8 cellular contexts compared by ENCODE assay signal in the genomic region with DNA sequence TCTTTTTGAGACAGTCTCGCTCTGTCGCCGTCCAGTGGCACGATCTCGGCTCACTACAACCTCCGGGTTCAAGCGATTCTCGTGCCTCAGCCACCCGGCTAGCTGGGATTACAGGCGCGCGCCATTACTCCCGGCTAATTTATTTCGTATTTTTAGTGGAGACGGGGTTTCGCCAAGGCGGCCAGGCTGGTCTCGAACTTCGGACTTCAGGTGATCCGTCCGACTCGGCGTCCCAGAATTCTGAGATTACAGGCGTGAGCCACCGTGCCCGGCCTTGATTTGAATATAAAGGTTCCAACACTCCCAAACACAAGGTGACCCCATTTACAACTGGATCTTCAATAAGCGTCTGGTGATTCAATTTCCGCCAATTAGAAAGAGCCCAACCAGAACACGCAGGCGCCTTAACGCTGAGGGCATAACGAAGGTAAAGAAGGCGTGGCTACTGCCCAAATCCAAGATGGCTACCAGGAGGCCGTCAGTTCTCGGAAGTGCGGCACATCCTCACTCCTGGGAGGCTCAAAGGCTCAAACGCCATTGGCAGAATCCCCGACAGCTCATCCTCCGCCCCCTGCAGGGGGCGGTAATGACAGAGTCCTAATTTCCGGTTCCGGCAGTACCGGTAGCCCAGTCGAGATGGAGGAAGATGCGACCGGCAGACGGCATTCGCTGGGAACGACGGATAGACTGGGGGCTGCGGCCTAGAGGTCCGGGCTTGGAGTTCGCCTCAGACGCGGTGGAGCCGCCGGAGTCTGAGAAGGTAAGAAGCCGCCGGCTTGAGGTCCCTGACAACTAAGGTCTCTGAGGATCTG. TPM values are rescaled to one million over a fixed set of nuclear protein-coding genes. Genes with fewer than 3 reads are reported as not detected.
DNase-seq lines count a peak whose midpoint lies in the region; ATAC-seq and TF ChIP-seq lines count a peak whose summit lies in the region.

A gene with protein sequence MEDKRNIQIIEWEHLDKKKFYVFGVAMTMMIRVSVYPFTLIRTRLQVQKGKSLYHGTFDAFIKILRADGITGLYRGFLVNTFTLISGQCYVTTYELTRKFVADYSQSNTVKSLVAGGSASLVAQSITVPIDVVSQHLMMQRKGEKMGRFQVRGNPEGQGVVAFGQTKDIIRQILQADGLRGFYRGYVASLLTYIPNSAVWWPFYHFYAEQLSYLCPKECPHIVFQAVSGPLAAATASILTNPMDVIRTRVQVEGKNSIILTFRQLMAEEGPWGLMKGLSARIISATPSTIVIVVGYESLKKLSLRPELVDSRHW (plus strand): TSS at position 617 of the 812 bp plus-strand sequence. CDS start 5,744 bp downstream, outside the sequence.

- peaks cover 20% of the 10 kb centered on the region for H3K9me3 Mint-ChIP-seq in Caco-2 (ENCODE audit: unreplicated experiment)

- CTCF ChIA-PET in Caco-2 (lab: Charles Lee): interaction anchor here (0.5 to 1.8 kb wide), 11 partner anchors 18 to 307 kb away, joined by 3 to 15 read pairs (median 3); a partner anchor contains a TSS

- TF ChIP-seq CTCF in Caco-2 (IDR thresholded peaks at IDR 0.05; ENCODE audit: insufficient read depth in 1 of 2, low read depth in 1 of 2, low read length in 1 of 2, severe bottlenecking in 1 of 2, unreplicated experiment in 1 of 2): peak; percentile 51 to 69

- no peaks in the 10 kb centered on the region for H3K27me3 ChIP-seq in Caco-2 (replicated peaks; ENCODE audit: control insufficient read depth, insufficient read depth, low read length)
- H3K27me3 ChIP-seq in effector memory CD4-positive, alpha-beta T cell (replicated peaks; ENCODE audit: control insufficient read depth, insufficient read depth, low read length, poor library complexity, severe bottlenecking): no peaks in the 10 kb centered on the region

- H3K27me3 Mint-ChIP-seq in Caco-2 (ENCODE audit: insufficient read depth, unreplicated experiment): no peaks in the 10 kb centered on the region

- DNase-seq in Caco-2 (peak; percentile 97), HT1080 (ENCODE audit: low read depth) (peak; percentile 99), NOMO-1 treated with DMSO at 0.1 percent for 48 hours (lab: John Stamatoyannopoulos, UW; ENCODE audit: unreplicated experiment) (peak; percentile 98), lung microvascular endothelial cell (ENCODE audit: low read depth in 2 of 2) (peak; percentile 99 to 100)
- peak; percentile 93 to 94 for DNase-seq in activated CD8-positive, alpha-beta memory T cell treated with anti-CD3 and anti-CD28 coated beads for 4 hours (ENCODE audit: low read depth in 2 of 2)
- peak; percentile 95 to 98 (median 96) for DNase-seq in effector memory CD4-positive, alpha-beta T cell
- peak; percentile 92 to 96 (median 93) for DNase-seq in stimulated activated CD4-positive, alpha-beta T cell treated with anti-CD3 and anti-CD28 coated beads, TNF-alpha, amount 100 ng/mL, for 48 hours (ENCODE audit: low read depth in 3 of 3)

- H3K4me3 Mint-ChIP-seq in Caco-2 (ENCODE audit: unreplicated experiment): peak within 1 kb of the TSS; percentile 92

- intact Hi-C loops in Caco-2 (cut with micrococcal nuclease; ENCODE audit: unreplicated experiment): loop anchor here (1.0 to 2.0 kb wide), 3 partner anchors 9 to 47 kb away; a partner anchor contains a TSS

- POLR2A ChIA-PET in Caco-2 (lab: Charles Lee): interaction anchor here (0.7 to 2.4 kb wide), 7 partner anchors 9 to 208 kb away, joined by 3 to 26 read pairs (median 3); a partner anchor contains a TSS

- peaks cover 4% of the 10 kb centered on the region for H3K9me3 ChIP-seq in Caco-2
- H3K9me3 ChIP-seq in effector memory CD4-positive, alpha-beta T cell (ENCODE audit: control insufficient read depth, low read length): no peaks in the 10 kb centered on the region

- H3K4me1 ChIP-seq in Caco-2: peaks cover 9% of the 10 kb centered on the region; the same call in 1 of the 2 replicates
- H3K4me1 ChIP-seq in effector memory CD4-positive, alpha-beta T cell (ENCODE audit: control insufficient read depth, insufficient read depth, low read length, poor library complexity, severe bottlenecking): peaks cover 21% of the 10 kb centered on the region

- H3K4me1 Mint-ChIP-seq in Caco-2 (ENCODE audit: low read depth, unreplicated experiment): peaks cover 16% of the 10 kb centered on the region

- peak within 1 kb of the TSS; percentile 85 for H3K4me3 ChIP-seq in Caco-2 (ENCODE audit: low read depth, low read length)
- H3K4me3 ChIP-seq in effector memory CD4-positive, alpha-beta T cell (ENCODE audit: insufficient read depth, low read depth, low read length, poor library complexity, severe bottlenecking): peak within 1 kb of the TSS; percentile 94

- BruUV-seq in Caco-2 (replicated peaks; lab: Mats Ljungman, UMichigan): no TSS peak

- H3K36me3 ChIP-seq in Caco-2 (ENCODE audit: control insufficient read depth, insufficient read depth, low read length): no peaks in the 10 kb centered on the region; the same call in 1 of the 2 replicates
- no peaks in the 10 kb centered on the region for H3K36me3 ChIP-seq in effector memory CD4-positive, alpha-beta T cell (ENCODE audit: control insufficient read depth, insufficient read depth, low read length)

- H3K27ac Mint-ChIP-seq in Caco-2 (ENCODE audit: unreplicated experiment): peak within 1 kb of the TSS; percentile 82

- ATAC-seq in GM21360 (IDR thresholded peaks at IDR 0.05; ENCODE audit: unreplicated experiment): peak; percentile 95

- peaks cover 57% of the 10 kb centered on the region for H3K36me3 Mint-ChIP-seq in Caco-2 (ENCODE audit: insufficient read depth, unreplicated experiment)

- H3K27ac ChIP-seq in effector memory CD4-positive, alpha-beta T cell (ENCODE audit: insufficient read depth, low read length, poor library complexity, severe bottlenecking): peak within 1 kb of the TSS; percentile 82

RNA-seq across cellular contexts. Expression of the gene that starts here (rescaled TPM):
- total RNA-seq in Caco-2 (2022) (29.3 and 31.1 TPM in 2 replicates), lung microvascular endothelial cell (7.0 and 9.3 TPM in 2 replicates)
- 21.4 and 28.6 TPM in 2 replicates for total RNA-seq in HT1080 (2014; rRNA removed; shearing (Covaris generic))
- polyA plus RNA-seq in HT1080 (2015; cell fraction: cytosol; rRNA removed): 23.3 and 24.0 TPM in 2 replicates
- polyA plus RNA-seq in HT1080 (2015; cell fraction: nucleus; rRNA removed): 19.8 and 22.3 TPM in 2 replicates

Comparison
In these comparisons a context has a peak if more than half of its experiments do, and no peak if none do; other contexts are left out.
1. Peak in every context shown above with its lines: DNase-seq, ATAC-seq, H3K4me3 ChIP-seq and H3K27ac ChIP-seq.